Comparison of ENCODE assay signal across 8 cellular contexts in genomic region chr1:246497331-246497915, GRCh38.
DNase-seq lines count a peak whose midpoint lies in the region; ATAC-seq and TF ChIP-seq lines count a peak whose summit lies in the region.

No MANE protein-coding gene starts in this region.

- no peaks in the 10 kb centered on the region for H3K9me3 Mint-ChIP-seq in stimulated activated naive CD8-positive, alpha-beta T cell treated with anti-CD3 and anti-CD28 coated beads, Interleukin-15, amount 100 ng/mL, for 72 hours

- no peak overlapping the region for H3K9ac ChIP-seq in adipocyte (ENCODE audit: low read length)

- H3K4me3 ChIP-seq in adipocyte (ENCODE audit: low read length), result no peak overlapping the region

- TF ChIP-seq CTCF in AG09319 (IDR thresholded peaks at IDR 0.05; ENCODE audit: low read depth, low read length) (peak; percentile 63), GM12872 (IDR thresholded peaks at IDR 0.05; ENCODE audit: insufficient read depth, low read depth, low read length) (peak; percentile 61)

- no peak overlapping the region for H3K4me3 Mint-ChIP-seq in stimulated activated naive CD8-positive, alpha-beta T cell treated with anti-CD3 and anti-CD28 coated beads, Interleukin-15, amount 100 ng/mL, for 72 hours

- no peak overlapping the region for H3K27ac Mint-ChIP-seq in stimulated activated naive CD8-positive, alpha-beta T cell treated with anti-CD3 and anti-CD28 coated beads, Interleukin-15, amount 100 ng/mL, for 72 hours

- DNase-seq in AG09319 (ENCODE audit: extremely low read depth, low read depth), result peak; percentile 52
- DNase-seq in NCI-H345 (lab: John Stamatoyannopoulos, UW), result peak; percentile 67
- peak; percentile 91 for DNase-seq in adipocyte (ENCODE audit: low read depth)
- DNase-seq in iPS-NIHi7 (ENCODE audit: extremely low spot score), result peak; percentile 43
- DNase-seq in stimulated activated naive CD8-positive, alpha-beta T cell treated with anti-CD3 and anti-CD28 coated beads, Interleukin-15, amount 100 ng/mL, for 72 hours, result peak in 1 of 2 donors; percentile 19
- DNase-seq in COLO668 (lab: John Stamatoyannopoulos, UW; ENCODE audit: unreplicated experiment), result no peak

- ATAC-seq in HG03135 (IDR thresholded peaks at IDR 0.05; ENCODE audit: unreplicated experiment), result peak; percentile 65
- ATAC-seq in stimulated activated naive CD8-positive, alpha-beta T cell treated with anti-CD3 and anti-CD28 coated beads, Interleukin-15, amount 100 ng/mL, for 72 hours, result peak; percentile 77

- no peaks in the 10 kb centered on the region for H3K36me3 ChIP-seq in adipocyte (ENCODE audit: control insufficient read depth, insufficient read depth, low read length, severe bottlenecking)

- H3K4me1 Mint-ChIP-seq in stimulated activated naive CD8-positive, alpha-beta T cell treated with anti-CD3 and anti-CD28 coated beads, Interleukin-15, amount 100 ng/mL, for 72 hours, result peaks cover 9% of the 10 kb centered on the region

- H3K27me3 ChIP-seq in adipocyte (replicated peaks; ENCODE audit: control insufficient read depth, insufficient read depth, low read length), result no peaks in the 10 kb centered on the region

- no peaks in the 10 kb centered on the region for H3K27me3 Mint-ChIP-seq in stimulated activated naive CD8-positive, alpha-beta T cell treated with anti-CD3 and anti-CD28 coated beads, Interleukin-15, amount 100 ng/mL, for 72 hours

- H3K4me1 ChIP-seq in adipocyte (ENCODE audit: control insufficient read depth, insufficient read depth, low read length), result peaks cover 2% of the 10 kb centered on the region

- H3K9me3 ChIP-seq in adipocyte (ENCODE audit: control insufficient read depth, low read length), result no peaks in the 10 kb centered on the region
